8 cellular contexts compared by ENCODE assay signal in the genomic region with DNA sequence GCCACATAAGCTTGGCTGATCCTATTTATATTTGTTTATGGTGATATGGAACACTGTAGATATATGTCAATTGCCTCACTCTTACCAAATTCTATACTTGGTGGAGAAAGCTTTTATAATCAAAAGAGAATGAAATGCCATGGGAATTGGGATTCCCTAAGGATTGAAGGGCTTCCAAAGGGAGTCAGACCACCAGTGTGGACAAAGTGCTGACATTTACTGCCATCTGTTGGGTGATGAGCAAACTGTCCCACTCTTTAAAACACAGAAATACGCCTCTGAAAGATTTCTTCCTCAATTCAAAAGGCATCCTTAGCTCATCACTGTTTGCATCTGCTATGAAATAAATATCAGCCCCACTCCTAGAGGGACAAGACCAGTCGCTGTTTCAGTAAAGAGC. TPM values are rescaled to one million over a fixed set of nuclear protein-coding genes. Genes with fewer than 3 reads are reported as not detected.
DNase-seq lines count a peak whose midpoint lies in the region; ATAC-seq, FAIRE-seq and TF ChIP-seq lines count a peak whose summit lies in the region.

No MANE protein-coding gene starts in this region.

- FAIRE-seq in bronchial epithelial cell (lab: Jason Lieb, UNC): no peak

- ATAC-seq in psoas muscle (no peak), sciatic nerve (no peak)

- H3K27ac ChIP-seq in psoas muscle (no peak overlapping the region), esophagus squamous epithelium (no peak overlapping the region)

- TF ChIP-seq CTCF in bronchial epithelial cell (IDR thresholded peaks at IDR 0.05; ENCODE audit: insufficient read depth, low read length, severe bottlenecking) (peak; percentile 48), psoas muscle (IDR thresholded peaks at IDR 0.05) (peak; percentile 13), esophagus squamous epithelium (IDR thresholded peaks at IDR 0.05) (peak in 1 of 6 experiments; percentile 26)

- intact Hi-C loops in psoas muscle (cut with DNase I) (loop anchor here in 1 of 2 donors (5.0 kb wide), 1 partner anchor 825 kb away; no protein-coding TSS in a partner anchor), sciatic nerve (cut with DNase I) (no loop called here), esophagus squamous epithelium (cut with DNase I) (no loop called here)

- DNase-seq in NCI-H524 (lab: John Stamatoyannopoulos, UW): peak; percentile 12 to 72
- DNase-seq in NCI-H524 treated with DMSO at 0.1 percent for 48 hours (lab: John Stamatoyannopoulos, UW): no peak
- peak; percentile 39 for DNase-seq in NCI-H1694 (lab: John Stamatoyannopoulos, UW)
- DNase-seq in bronchial epithelial cell (ENCODE audit: low read depth): peak; percentile 13
- no peak for DNase-seq in psoas muscle
- no peak for DNase-seq in cerebellar nuclear complex (lab: John Stamatoyannopoulos, UW)
- DNase-seq in sciatic nerve (ENCODE audit: low spot score): no peak
- DNase-seq in esophagus squamous epithelium (lab: John Stamatoyannopoulos, UW): no peak

- H3K4me3 ChIP-seq in bronchial epithelial cell (ENCODE audit: low read depth, low read length) (no peak overlapping the region), psoas muscle (no peak overlapping the region), esophagus squamous epithelium (no peak overlapping the region)

- H3K9me3 ChIP-seq in psoas muscle (no peaks in the 10 kb centered on the region), esophagus squamous epithelium (no peaks in the 10 kb centered on the region)

- H3K36me3 ChIP-seq in bronchial epithelial cell (ENCODE audit: control insufficient read depth, insufficient read depth, low read length) (no peaks in the 10 kb centered on the region), psoas muscle (ENCODE audit: insufficient read depth in 1 of 2, low read depth in 1 of 2) (no peaks in the 10 kb centered on the region), esophagus squamous epithelium (no peaks in the 10 kb centered on the region)

- peaks cover 17% of the 10 kb centered on the region for H3K27me3 ChIP-seq in bronchial epithelial cell (ENCODE audit: control insufficient read depth, insufficient read depth, low read length)
- H3K27me3 ChIP-seq in psoas muscle (ENCODE audit: insufficient read depth in 3 of 3, low read length in 2 of 3): peaks cover 0 to 18% (median 0%) of the 10 kb centered on the region in 3 donors
- peaks cover 0 to 50% (median 0%) of the 10 kb centered on the region in 4 donors for H3K27me3 ChIP-seq in esophagus squamous epithelium

- 62 to 73% (median 64%) methylated on average over 2 of the region's 2 CpGs for WGBS in psoas muscle, 3 donors
- 71 to 73% methylated on average over 2 of the region's 2 CpGs for WGBS in esophagus squamous epithelium, 2 donors

- no peaks in the 10 kb centered on the region for H3K4me1 ChIP-seq in psoas muscle
- no peaks in the 10 kb centered on the region for H3K4me1 ChIP-seq in esophagus squamous epithelium

- no peak for TF ChIP-seq POLR2A in esophagus squamous epithelium (IDR thresholded peaks at IDR 0.05)

RNA-seq across cellular contexts. Expression of a gene that starts 7.1 kb away (rescaled TPM):
- under 0.01 TPM in 2 replicates for total RNA-seq in bronchial epithelial cell
- 1 to 10 TPM in 2 of 4 donors, under 1 TPM in 2; 0.08 to 2.0 (median 0.91) TPM for total RNA-seq in psoas muscle
- under 1 TPM; 0.05 to 0.70 (median 0.35) TPM for polyA plus RNA-seq in psoas muscle
- 0.98 TPM for total RNA-seq in sciatic nerve
- under 1 TPM in 3 of 4 donors, not detected in 1; 0.04 to 0.61 (median 0.19) TPM for total RNA-seq in esophagus squamous epithelium

Comparison
In these comparisons a context has a peak if more than half of its experiments do, and no peak if none do; other contexts are left out.
1. DNase-seq: peak in NCI-H524 (2 of 2), NCI-H1694 (single experiment) and bronchial epithelial cell (single experiment); none in NCI-H524 treated with DMSO at 0.1 percent for 48 hours (single experiment), psoas muscle (0 of 2), cerebellar nuclear complex (0 of 2), sciatic nerve (single experiment) and esophagus squamous epithelium (single experiment).